Comparison of ENCODE assay signal across 16 cellular contexts in genomic region chr1:2302292-2302925, GRCh38.
DNase-seq lines count a peak whose midpoint lies in the region; ATAC-seq and TF ChIP-seq lines count a peak whose summit lies in the region.
"Had no signal": no experiment of that assay in that cellular context is flagged by ENCODE, and none has a peak within 500 bp of the region (broad histone marks: within the 10 kb centered on the region; RNA-seq: fewer than 3 reads in every experiment).

No MANE protein-coding gene starts in this region.

- H3K4me3 Mint-ChIP-seq in CD4-positive, CD25-positive, alpha-beta regulatory T cell, result peak overlapping the region in 2 of 4 donors; percentile 24 to 60

- peak overlapping the region; percentile 56 to 99 (median 98) for H3K27ac Mint-ChIP-seq in CD4-positive, CD25-positive, alpha-beta regulatory T cell

- CTCF ChIA-PET in HEK293 (lab: Yijun Ruan, JAX), result interaction anchor here (0.5 kb wide), 1 partner anchor 128 kb away, joined by 3 read pairs; no protein-coding TSS in a partner anchor

- peaks cover 50% of the 10 kb centered on the region for H3K4me1 ChIP-seq in CD4-positive, CD25-positive, alpha-beta regulatory T cell (ENCODE audit: control insufficient read depth, insufficient read depth, low read length, poor library complexity, severe bottlenecking)
- H3K4me1 ChIP-seq in HEK293 (ENCODE audit: control insufficient read depth, insufficient read depth, low read length) (peaks cover 7% of the 10 kb centered on the region), sigmoid colon (peaks cover 0 to 92% (median 75%) of the 10 kb centered on the region in 4 donors), vagina (peaks cover 57% of the 10 kb centered on the region)
- H3K4me1 ChIP-seq: SJSA1 had no signal

- peak overlapping the region; percentile 99 for H3K27ac ChIP-seq in CD4-positive, CD25-positive, alpha-beta regulatory T cell (ENCODE audit: insufficient read depth, low read length, poor library complexity, severe bottlenecking)
- H3K27ac ChIP-seq in HEK293 (ENCODE audit: extremely low read depth, low read depth, low read length) (no peak overlapping the region), dorsolateral prefrontal cortex (peak overlapping the region in 32 of 59 donors; percentile 2 to 96 (median 74)), sigmoid colon (peak overlapping the region in 3 of 4 donors; percentile 74 to 79 (median 76)), vagina (no peak overlapping the region)
- H3K27ac ChIP-seq: epithelial cell of prostate, SJSA1 had no signal

- no peak for ATAC-seq in CD4-positive, CD25-positive, alpha-beta regulatory T cell (ENCODE audit: low read depth in 2 of 2)
- ATAC-seq in GM21526 (IDR thresholded peaks at IDR 0.05; ENCODE audit: low FRiP score, unreplicated experiment), result no peak

- intact Hi-C loops in dorsolateral prefrontal cortex (cut with DNase I), result no loop called here
- intact Hi-C loops in sigmoid colon (cut with DNase I), result no loop called here
- intact Hi-C loops in vagina (cut with DNase I), result no loop called here

- peaks cover 14% of the 10 kb centered on the region for H3K36me3 Mint-ChIP-seq in CD4-positive, CD25-positive, alpha-beta regulatory T cell

- no peak for TF ChIP-seq POLR2A in sigmoid colon (IDR thresholded peaks at IDR 0.05)
- no peak for TF ChIP-seq POLR2A in vagina (IDR thresholded peaks at IDR 0.05)

- no peaks in the 10 kb centered on the region for H3K27me3 ChIP-seq in CD4-positive, CD25-positive, alpha-beta regulatory T cell (ENCODE audit: control insufficient read depth, insufficient read depth, low read length)
- no peaks in the 10 kb centered on the region for H3K27me3 ChIP-seq in dorsolateral prefrontal cortex
- no peaks in the 10 kb centered on the region for H3K27me3 ChIP-seq in sigmoid colon
- no peaks in the 10 kb centered on the region for H3K27me3 ChIP-seq in vagina
- H3K27me3 ChIP-seq: right lobe of liver, SJSA1, tibial artery had no signal

- TF ChIP-seq EP300 in sigmoid colon (IDR thresholded peaks at IDR 0.05), result no peak

- H3K9me3 Mint-ChIP-seq in CD4-positive, CD25-positive, alpha-beta regulatory T cell, result peaks cover 0 to 2% (median 0%) of the 10 kb centered on the region in 7 donors

- TF ChIP-seq CTCF in HEK293 (tag by site-specific recombination; IDR thresholded peaks at IDR 0.05) (no peak), dorsolateral prefrontal cortex (IDR thresholded peaks at IDR 0.05 in 54 of 56, conservative IDR thresholded peaks at IDR 0.05 in 2 of 56; ENCODE audit: low read depth in 1 of 56, partially characterized antibody in 56 of 56) (no peak), sigmoid colon (IDR thresholded peaks at IDR 0.05) (no peak), vagina (IDR thresholded peaks at IDR 0.05) (no peak)

- H3K4me1 Mint-ChIP-seq in CD4-positive, CD25-positive, alpha-beta regulatory T cell, result peaks cover 0 to 50% (median 23%) of the 10 kb centered on the region in 4 donors

- POLR2A ChIA-PET in HEK293 (lab: Yijun Ruan, JAX), result no interaction called here

- no peak for DNase-seq in CD4-positive, CD25-positive, alpha-beta regulatory T cell
- DNase-seq in dorsolateral prefrontal cortex, result no peak
- DNase-seq in sigmoid colon, result no peak
- DNase-seq in stimulated activated CD4-positive, alpha-beta T cell treated with anti-CD3 and anti-CD28 coated beads, Interleukin-15, amount 100 ng/mL, for 24 hours, result no peak
- no peak for DNase-seq in vagina (ENCODE audit: extremely low spot score in 2 of 2)
- DNase-seq: activated CD4-positive, alpha-beta T cell treated with anti-CD3 and anti-CD28 coated beads, Interleukin-2, amount 50 U/mL, for 4 hours; MV-4-11; NCI-H2081; NCI-H510A treated with DMSO at 0.1 percent for 48 hours; right lobe of liver; stimulated activated CD4-positive, alpha-beta T cell treated with anti-CD3 and anti-CD28 coated beads, Interleukin-2, amount 100 ng/mL, for 48 hours; tibial artery had no signal

- 86 to 89% methylated on average over 24 of the region's 24 CpGs for WGBS in sigmoid colon, 2 donors

- no peaks in the 10 kb centered on the region for H3K27me3 Mint-ChIP-seq in CD4-positive, CD25-positive, alpha-beta regulatory T cell

- H3K9me3 ChIP-seq in CD4-positive, CD25-positive, alpha-beta regulatory T cell (ENCODE audit: control insufficient read depth in 2 of 2, low read length in 2 of 2), result no peaks in the 10 kb centered on the region
- H3K9me3 ChIP-seq in HEK293 (ENCODE audit: control insufficient read depth, insufficient read depth, low read depth, low read length) (no peaks in the 10 kb centered on the region), sigmoid colon (no peaks in the 10 kb centered on the region), vagina (no peaks in the 10 kb centered on the region)
- H3K9me3 ChIP-seq: right lobe of liver, SJSA1, tibial artery had no signal

- H3K4me3 ChIP-seq in CD4-positive, CD25-positive, alpha-beta regulatory T cell (ENCODE audit: low read depth, low read length), result no peak overlapping the region
- H3K4me3 ChIP-seq in HEK293 (ENCODE audit: low read depth, low read length) (no peak overlapping the region), dorsolateral prefrontal cortex (no peak overlapping the region), sigmoid colon (no peak overlapping the region), vagina (no peak overlapping the region)
- H3K4me3 ChIP-seq: right lobe of liver, SJSA1 had no signal

- H3K36me3 ChIP-seq in CD4-positive, CD25-positive, alpha-beta regulatory T cell (ENCODE audit: control insufficient read depth, insufficient read depth, low read length), result peaks cover 37% of the 10 kb centered on the region
- H3K36me3 ChIP-seq in HEK293 (ENCODE audit: control insufficient read depth in 2 of 2, insufficient read depth in 1 of 2, low read length in 2 of 2) (peaks cover 0 to 63% of the 10 kb centered on the region in 2 experiments; a peak in 1 of 3 replicates), sigmoid colon (peaks cover 10 to 39% (median 30%) of the 10 kb centered on the region in 4 donors), vagina (peaks cover 0 to 44% of the 10 kb centered on the region in 2 donors)

TF ChIP-seq in HEK293, 187 proteins besides CTCF, POLR2A, EP300 and RAD21:
- TF ChIP-seq ZNF292 (tag by site-specific recombination; IDR thresholded peaks at IDR 0.05; ENCODE audit: borderline replicate concordance, low read depth), result no peak
- TF ChIP-seq ZNF792 (tag by site-specific recombination; IDR thresholded peaks at IDR 0.05), result no peak
- no peak for TF ChIP-seq FEZF1 (tag by site-specific recombination; IDR thresholded peaks at IDR 0.05)
- TF ChIP-seq ZNF354C (tag by site-specific recombination; IDR thresholded peaks at IDR 0.05; ENCODE audit: borderline replicate concordance, low read depth), result no peak
- TF ChIP-seq, protein P1, sequence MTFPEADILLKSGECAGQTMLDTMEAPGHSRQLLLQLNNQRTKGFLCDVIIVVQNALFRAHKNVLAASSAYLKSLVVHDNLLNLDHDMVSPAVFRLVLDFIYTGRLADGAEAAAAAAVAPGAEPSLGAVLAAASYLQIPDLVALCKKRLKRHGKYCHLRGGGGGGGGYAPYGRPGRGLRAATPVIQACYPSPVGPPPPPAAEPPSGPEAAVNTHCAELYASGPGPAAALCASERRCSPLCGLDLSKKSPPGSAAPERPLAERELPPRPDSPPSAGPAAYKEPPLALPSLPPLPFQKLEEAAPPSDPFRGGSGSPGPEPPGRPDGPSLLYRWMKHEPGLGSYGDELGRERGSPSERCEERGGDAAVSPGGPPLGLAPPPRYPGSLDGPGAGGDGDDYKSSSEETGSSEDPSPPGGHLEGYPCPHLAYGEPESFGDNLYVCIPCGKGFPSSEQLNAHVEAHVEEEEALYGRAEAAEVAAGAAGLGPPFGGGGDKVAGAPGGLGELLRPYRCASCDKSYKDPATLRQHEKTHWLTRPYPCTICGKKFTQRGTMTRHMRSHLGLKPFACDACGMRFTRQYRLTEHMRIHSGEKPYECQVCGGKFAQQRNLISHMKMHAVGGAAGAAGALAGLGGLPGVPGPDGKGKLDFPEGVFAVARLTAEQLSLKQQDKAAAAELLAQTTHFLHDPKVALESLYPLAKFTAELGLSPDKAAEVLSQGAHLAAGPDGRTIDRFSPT (tag by site-specific recombination; IDR thresholded peaks at IDR 0.05), result 0 out of 2 replicates have a peak, but pooled peaks have one; percentile 13
TF ChIP-seq in HEK293: peak in this region for 1.

Comparison
In these comparisons a context has a peak if more than half of its experiments do, and no peak if none do; other contexts are left out.
1. H3K27ac ChIP-seq: peak in CD4-positive, CD25-positive, alpha-beta regulatory T cell (single experiment), dorsolateral prefrontal cortex (32 of 59) and sigmoid colon (3 of 4); none in HEK293 (single experiment) and vagina (single experiment).